Comparison of ENCODE assay signal across 1 cellular context in genomic region chr19:48768989-48769713, GRCh38.
TF ChIP-seq lines count a peak whose summit lies in the region.

No MANE protein-coding gene starts in this region.

TF ChIP-seq in liver, 16 proteins besides CTCF, POLR2A, EP300 and RAD21 (continued from another document):
- peak; percentile 74 for TF ChIP-seq REST (IDR thresholded peaks at IDR 0.05)
- TF ChIP-seq NR2F2 (IDR thresholded peaks at IDR 0.05), result no peak
- TF ChIP-seq ZBTB33 (IDR thresholded peaks at IDR 0.05), result peak; percentile 54
- TF ChIP-seq TAF1 (conservative IDR thresholded peaks at IDR 0.05), result peak; percentile 47
- peak; percentile 62 to 84 for TF ChIP-seq RXRA (IDR thresholded peaks at IDR 0.05)
- TF ChIP-seq, protein P1, sequence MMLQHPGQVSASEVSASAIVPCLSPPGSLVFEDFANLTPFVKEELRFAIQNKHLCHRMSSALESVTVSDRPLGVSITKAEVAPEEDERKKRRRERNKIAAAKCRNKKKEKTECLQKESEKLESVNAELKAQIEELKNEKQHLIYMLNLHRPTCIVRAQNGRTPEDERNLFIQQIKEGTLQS (IDR thresholded peaks at IDR 0.05), result no peak
- no peak for TF ChIP-seq HNF4G (IDR thresholded peaks at IDR 0.05)
- peak; percentile 80 for TF ChIP-seq SP1 (IDR thresholded peaks at IDR 0.05)
- no peak for TF ChIP-seq GABPA (IDR thresholded peaks at IDR 0.05 in 1 of 2, conservative IDR thresholded peaks at IDR 0.05 in 1 of 2)
- TF ChIP-seq, protein P2, sequence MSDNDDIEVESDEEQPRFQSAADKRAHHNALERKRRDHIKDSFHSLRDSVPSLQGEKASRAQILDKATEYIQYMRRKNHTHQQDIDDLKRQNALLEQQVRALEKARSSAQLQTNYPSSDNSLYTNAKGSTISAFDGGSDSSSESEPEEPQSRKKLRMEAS (IDR thresholded peaks at IDR 0.05), result peak; percentile 49
- TF ChIP-seq JUND (IDR thresholded peaks at IDR 0.05), result peak in 1 of 2 donors; percentile 77
TF ChIP-seq in liver: peak in this region for 11.
